Comparison of ENCODE assay signal across 28 cellular contexts in genomic region chr4:120821986-120822385, GRCh38.
"Had no signal": no experiment of that assay in that cellular context is flagged by ENCODE, and none has a peak within 500 bp of the region (broad histone marks: within the 10 kb centered on the region; RNA-seq: fewer than 3 reads in every experiment).

No MANE protein-coding gene starts in this region.

- ATAC-seq: activated CD4-positive, alpha-beta T cell treated with anti-CD3 and anti-CD28 coated beads for 36 hours; gastroesophageal sphincter; mucosa of descending colon; natural killer cell treated with Interleukin-12 subunit alpha and Interleukin-12 subunit beta and Interleukin-15 and Interleukin-18, amount 100 ng/mL, for 72 hours; stimulated activated memory B cell treated with anti-CD40 and anti-IgM and Interleukin-4, amounts not matched to agents 10 μg/mL and 1 μg/mL and 100 μg/mL, for 72 hours had no signal

- H3K27ac ChIP-seq: adrenal gland, gastroesophageal sphincter, testis, transverse colon had no signal

- H3K4me2 ChIP-seq: smooth muscle cell had no signal

- FAIRE-seq: colon, endometrium had no signal

- H3K9me3 ChIP-seq: adrenal gland, gastroesophageal sphincter, mucosa of descending colon, neutrophil, testis, transverse colon had no signal

- H3K36me3 ChIP-seq: adrenal gland, neutrophil, transverse colon had no signal

- H3K4me3 ChIP-seq: adrenal gland, gastroesophageal sphincter, mucosa of descending colon, smooth muscle cell, testis, transverse colon had no signal

- H3K27me3 ChIP-seq: adrenal gland, gastroesophageal sphincter, neutrophil, testis, transverse colon had no signal

- H3K4me1 ChIP-seq: gastroesophageal sphincter, testis, transverse colon had no signal

- DNase-seq: activated CD4-positive, alpha-beta T cell treated with anti-CD3 and anti-CD28 coated beads for 36 hours; activated CD4-positive, alpha-beta T cell treated with anti-CD3 and anti-CD28 coated beads, Interleukin-2, amount 50 U/mL, for 4 hours; activated CD4-positive, CD25-positive, alpha-beta regulatory T cell; activated CD8-positive, alpha-beta memory T cell treated with anti-CD3 and anti-CD28 coated beads for 24 hours; activated effector memory CD4-positive, alpha-beta T cell treated with anti-CD3 and anti-CD28 coated beads, Interleukin-2, amount 50 U/mL, for 16 hours; activated naive CD4-positive, alpha-beta T cell treated with anti-CD3 and anti-CD28 coated beads for 36 hours; activated naive CD8-positive, alpha-beta T cell treated with anti-CD3 and anti-CD28 coated beads for 36 hours; adrenal gland; aorta; dermis blood vessel endothelial cell; effector CD4-positive, alpha-beta T cell; immature natural killer cell; mesenchymal stem cell; mucosa of descending colon; retina; stimulated activated CD4-positive, alpha-beta T cell treated with anti-CD3 and anti-CD28 coated beads, Interleukin-1b, Interleukin-23, amount 100 ng/mL, for 48 hours; stimulated activated CD4-positive, alpha-beta T cell treated with anti-CD3 and anti-CD28 coated beads, Interleukin-4, amount 100 ng/mL, for 4 hours; stimulated activated CD8-positive, alpha-beta memory T cell treated with anti-CD3 and anti-CD28 coated beads, Interleukin-4, amount 100 ng/mL, for 48 hours; T-helper 1 cell; testis; transverse colon had no signal
